In the genomic region with DNA sequence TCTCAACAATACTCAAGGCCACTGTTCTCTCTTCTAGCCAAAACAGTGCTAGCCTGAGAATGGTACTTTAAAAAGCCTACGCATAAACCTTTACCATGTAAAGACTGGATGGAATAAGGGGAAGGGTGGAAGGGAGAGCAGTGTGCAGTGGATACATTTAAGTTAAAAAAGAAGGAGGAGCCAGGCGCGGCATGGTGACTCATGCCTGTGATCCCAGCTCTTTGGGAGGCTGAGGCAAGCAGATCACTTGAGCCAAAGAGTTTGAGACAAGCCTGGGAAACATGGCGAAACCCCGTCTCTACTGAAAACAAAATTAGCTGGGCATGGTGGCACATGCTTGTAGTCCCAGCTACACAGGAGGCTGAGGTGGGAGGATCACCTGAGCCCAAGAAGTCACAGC, we compare ENCODE assay signal across 26 cellular contexts.
"Had no signal": no experiment of that assay in that cellular context is flagged by ENCODE, and none has a peak within 500 bp of the region (broad histone marks: within the 10 kb centered on the region; RNA-seq: fewer than 3 reads in every experiment).

No MANE protein-coding gene starts in this region.

- H3K27me3 ChIP-seq: pancreas, stomach, testis, thyroid gland, transverse colon, uterus had no signal

- H3K4me1 Mint-ChIP-seq: memory B cell; naive thymus-derived CD4-positive, alpha-beta T cell; stimulated activated naive B cell treated with anti-CD40 and anti-IgM and Interleukin-4, amounts not matched to agents 10 μg/mL and 1 μg/mL and 100 μg/mL, for 72 hours had no signal

- H3K4me3 Mint-ChIP-seq: memory B cell; naive thymus-derived CD4-positive, alpha-beta T cell; natural killer cell treated with Interleukin-12 subunit alpha and Interleukin-12 subunit beta and Interleukin-15 and Interleukin-18, amount 100 ng/mL, for 72 hours; stimulated activated naive B cell treated with anti-CD40 and anti-IgM and Interleukin-4, amounts not matched to agents 10 μg/mL and 1 μg/mL and 100 μg/mL, for 72 hours had no signal

- H3K27ac Mint-ChIP-seq: memory B cell; naive thymus-derived CD4-positive, alpha-beta T cell; natural killer cell treated with Interleukin-12 subunit alpha and Interleukin-12 subunit beta and Interleukin-15 and Interleukin-18, amount 100 ng/mL, for 72 hours; stimulated activated naive B cell treated with anti-CD40 and anti-IgM and Interleukin-4, amounts not matched to agents 10 μg/mL and 1 μg/mL and 100 μg/mL, for 72 hours had no signal

- H3K27ac ChIP-seq: left ventricle myocardium inferior, pancreas, prostate gland, skin epidermis, stomach, testis, thyroid gland, transverse colon, uterus had no signal

- DNase-seq: islet precursor cell; left ventricle myocardium inferior; midbrain; mucosa of descending colon; naive thymus-derived CD4-positive, alpha-beta T cell; nucleus accumbens; pancreas; posterior cingulate gyrus; right cardiac atrium; stimulated activated CD4-positive, alpha-beta T cell treated with anti-CD3 and anti-CD28 coated beads, Interleukin-12 subunit alpha, Interleukin-12 subunit beta, amount 100 ng/mL, for 4 hours; stimulated activated CD4-positive, alpha-beta T cell treated with anti-CD3 and anti-CD28 coated beads, Interleukin-15, amount 100 ng/mL, for 24 hours; stimulated activated CD4-positive, alpha-beta T cell treated with anti-CD3 and anti-CD28 coated beads, Interleukin-2, amount 100 ng/mL, for 24 hours; stimulated activated CD4-positive, alpha-beta T cell treated with anti-CD3 and anti-CD28 coated beads, Interleukin-4, amount 100 ng/mL, for 1 hour; stimulated activated naive B cell treated with anti-CD40 and anti-IgM and Interleukin-4, amounts not matched to agents 10 μg/mL and 1 μg/mL and 100 μg/mL, for 72 hours; stimulated activated naive CD8-positive, alpha-beta T cell treated with anti-CD3 and anti-CD28 coated beads, Interleukin-15, Interleukin-2, amounts not matched to agents 100 U/mL and 50 U/mL, for 24 hours; stomach; testis; thyroid gland; transverse colon; uterus had no signal

- ATAC-seq: mucosa of descending colon; naive thymus-derived CD4-positive, alpha-beta T cell; natural killer cell treated with Interleukin-12 subunit alpha and Interleukin-12 subunit beta and Interleukin-15 and Interleukin-18, amount 100 ng/mL, for 72 hours; pancreas; right cardiac atrium; sciatic nerve; stimulated activated naive B cell treated with anti-CD40 and anti-IgM and Interleukin-4, amounts not matched to agents 10 μg/mL and 1 μg/mL and 100 μg/mL, for 72 hours; stimulated activated naive CD8-positive, alpha-beta T cell treated with anti-CD3 and anti-CD28 coated beads, Interleukin-15, Interleukin-2, amounts not matched to agents 100 U/mL and 50 U/mL, for 24 hours had no signal

- H3K9me3 ChIP-seq: left ventricle myocardium inferior, mucosa of descending colon, pancreas, prostate gland, stomach, testis, thyroid gland, transverse colon, uterus had no signal

- H3K36me3 ChIP-seq: left ventricle myocardium inferior, pancreas, prostate gland, stomach, thyroid gland, transverse colon, uterus had no signal

- H3K36me3 Mint-ChIP-seq: memory B cell; naive thymus-derived CD4-positive, alpha-beta T cell; natural killer cell treated with Interleukin-12 subunit alpha and Interleukin-12 subunit beta and Interleukin-15 and Interleukin-18, amount 100 ng/mL, for 72 hours; stimulated activated naive B cell treated with anti-CD40 and anti-IgM and Interleukin-4, amounts not matched to agents 10 μg/mL and 1 μg/mL and 100 μg/mL, for 72 hours had no signal

- H3K4me3 ChIP-seq: left ventricle myocardium inferior, lung, mucosa of descending colon, pancreas, prostate gland, skin epidermis, stomach, testis, thyroid gland, transverse colon, uterus had no signal

- H3K9me3 Mint-ChIP-seq: memory B cell; naive thymus-derived CD4-positive, alpha-beta T cell; natural killer cell treated with Interleukin-12 subunit alpha and Interleukin-12 subunit beta and Interleukin-15 and Interleukin-18, amount 100 ng/mL, for 72 hours; stimulated activated naive B cell treated with anti-CD40 and anti-IgM and Interleukin-4, amounts not matched to agents 10 μg/mL and 1 μg/mL and 100 μg/mL, for 72 hours had no signal

- H3K4me1 ChIP-seq: left ventricle myocardium inferior, pancreas, prostate gland, stomach, testis, thyroid gland, transverse colon, uterus had no signal
